Comparison of ENCODE assay signal across 8 cellular contexts in the genomic region with DNA sequence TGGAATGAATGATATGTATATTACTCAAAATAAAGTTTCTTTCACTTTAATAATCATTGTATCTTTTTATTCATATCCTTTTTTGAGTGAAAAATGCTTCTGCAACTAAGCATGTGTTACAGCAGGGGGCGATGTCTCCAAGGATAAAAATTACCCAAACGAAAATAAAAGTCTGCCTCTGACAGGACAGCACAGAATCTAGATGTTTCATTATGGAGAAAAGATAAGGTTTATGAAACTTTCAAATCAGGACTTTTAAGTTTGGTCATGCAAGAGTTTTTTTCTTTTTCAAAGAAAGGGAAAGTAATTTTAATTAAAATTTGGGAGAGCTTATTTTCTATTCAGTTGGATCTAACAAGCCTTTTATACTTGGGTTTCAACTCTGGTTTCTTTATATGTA. TPM values are rescaled to one million over a fixed set of nuclear protein-coding genes. Genes with fewer than 3 reads are reported as not detected.
DNase-seq lines count a peak whose midpoint lies in the region; ATAC-seq lines count a peak whose summit lies in the region.

No MANE protein-coding gene starts in this region.

- CTCF ChIA-PET in CD8-positive, alpha-beta memory T cell (lab: Charles Lee) = interaction anchor here (0.9 to 2.6 kb wide), 16 partner anchors 9 to 551 kb away, joined by 3 to 21 read pairs (median 4); partner anchors contain the start of gene TES
- CTCF ChIA-PET in T-cell (lab: Charles Lee) = interaction anchor here (0.6 to 3.7 kb wide), 20 partner anchors 8 to 551 kb away, joined by 3 to 34 read pairs (median 4); no protein-coding TSS in a partner anchor

- H3K27ac ChIP-seq in CD8-positive, alpha-beta memory T cell (ENCODE audit: low read depth, low read length) = no peak overlapping the region

- H3K36me3 ChIP-seq in CD8-positive, alpha-beta memory T cell (ENCODE audit: insufficient read depth, low read length) = peaks cover 8% of the 10 kb centered on the region

- H3K36me3 Mint-ChIP-seq in CD8-positive, alpha-beta memory T cell = peaks cover 7 to 52% (median 10%) of the 10 kb centered on the region in 3 donors
- peaks cover 23% of the 10 kb centered on the region for H3K36me3 Mint-ChIP-seq in T-cell
- peaks cover 2 to 11% of the 10 kb centered on the region in 2 donors for H3K36me3 Mint-ChIP-seq in naive B cell

- no peaks in the 10 kb centered on the region for H3K9me3 ChIP-seq in CD8-positive, alpha-beta memory T cell (ENCODE audit: low read length)

- in situ Hi-C loops in KBM-7 (cut with MboI; ENCODE audit: low pct_unique_long_range_greater_than_20kb, low sequenced_read_pairs) = loop anchor here (25.0 kb wide), 2 partner anchors 304 to 529 kb away; no protein-coding TSS in a partner anchor

- peak overlapping the region in 7 of 8 donors; percentile 5 to 78 (median 40) for H3K27ac Mint-ChIP-seq in CD8-positive, alpha-beta memory T cell
- H3K27ac Mint-ChIP-seq in T-cell (peak overlapping the region; percentile 43 to 55), naive B cell (peak overlapping the region in 1 of 6 donors; percentile 2)

- no peak overlapping the region for H3K4me3 Mint-ChIP-seq in CD8-positive, alpha-beta memory T cell
- H3K4me3 Mint-ChIP-seq in T-cell (no peak overlapping the region), naive B cell (no peak overlapping the region)

- peak; percentile 52 for ATAC-seq in GM18519 (IDR thresholded peaks at IDR 0.05; ENCODE audit: low FRiP score, unreplicated experiment)
- ATAC-seq in T-cell (replicated peaks in 1 of 4) = peak in 2 of 4 experiments; percentile 45 to 58
- ATAC-seq in naive B cell (ENCODE audit: low read depth in 2 of 2) = no peak
- ATAC-seq in GM18502 (IDR thresholded peaks at IDR 0.05; ENCODE audit: poor library complexity, unreplicated experiment) = no peak

- no peaks in the 10 kb centered on the region for H3K9me3 Mint-ChIP-seq in CD8-positive, alpha-beta memory T cell
- no peaks in the 10 kb centered on the region for H3K9me3 Mint-ChIP-seq in T-cell
- H3K9me3 Mint-ChIP-seq in naive B cell = no peaks in the 10 kb centered on the region

- H3K4me1 Mint-ChIP-seq in CD8-positive, alpha-beta memory T cell = peaks cover 8 to 18% (median 13%) of the 10 kb centered on the region in 3 donors
- H3K4me1 Mint-ChIP-seq in T-cell = peaks cover 7 to 19% (median 15%) of the 10 kb centered on the region in 3 donors
- H3K4me1 Mint-ChIP-seq in naive B cell = peaks cover 0 to 16% (median 1%) of the 10 kb centered on the region in 3 donors

- H3K27me3 Mint-ChIP-seq in CD8-positive, alpha-beta memory T cell = peaks cover 0 to 2% of the 10 kb centered on the region in 2 donors
- H3K27me3 Mint-ChIP-seq in T-cell = no peaks in the 10 kb centered on the region
- H3K27me3 Mint-ChIP-seq in naive B cell = no peaks in the 10 kb centered on the region

- H3K4me1 ChIP-seq in CD8-positive, alpha-beta memory T cell (ENCODE audit: insufficient read depth, low read length) = no peaks in the 10 kb centered on the region

- POLR2A ChIA-PET in CD8-positive, alpha-beta memory T cell (lab: Charles Lee) = no interaction called here
- POLR2A ChIA-PET in T-cell (lab: Charles Lee) = no interaction called here

- H3K27me3 ChIP-seq in CD8-positive, alpha-beta memory T cell (ENCODE audit: insufficient read depth, low read length, poor library complexity, severe bottlenecking) = no peaks in the 10 kb centered on the region

- DNase-seq in CD8-positive, alpha-beta memory T cell = peak in 2 of 5 donors; percentile 34 to 42
- DNase-seq in KBM-7 (peak; percentile 53), T-cell (peak in 19 of 34 experiments; percentile 3 to 41 (median 22)), epidermal melanocyte (ENCODE audit: insufficient read length, low spot score) (peak; percentile 25), naive B cell (peak; percentile 31), HuH-7.5 (ENCODE audit: low spot score) (no peak)

- H3K4me3 ChIP-seq in CD8-positive, alpha-beta memory T cell (ENCODE audit: low read length) = no peak overlapping the region

RNA-seq across cellular contexts. Expression of gene TES, which starts 48.4 kb away (rescaled TPM):
- 10 to 100 TPM; 58.4 to 59.0 TPM for total RNA-seq in CD8-positive, alpha-beta memory T cell
- polyA plus RNA-seq in CD8-positive, alpha-beta memory T cell = 193 TPM
- 100 to 1,000 TPM; 101 to 132 (median 117) TPM for total RNA-seq in T-cell
- 100 to 1,000 TPM in 5 of 6 donors, 10 to 100 TPM in 1; 98.1 to 195 (median 133) TPM for polyA plus RNA-seq in naive B cell (ENCODE audit: low read depth in 6 of 6)
